ENCODE assay signal across 19 cellular contexts in genomic region chr17:63515426-63515825, GRCh38. TPM values are rescaled to one million over a fixed set of nuclear protein-coding genes. Genes with fewer than 3 reads are reported as not detected.
DNase-seq lines count a peak whose midpoint lies in the region; ATAC-seq and TF ChIP-seq lines count a peak whose summit lies in the region.
"Had no signal": no experiment of that assay in that cellular context is flagged by ENCODE, and none has a peak within 500 bp of the region (broad histone marks: within the 10 kb centered on the region; RNA-seq: fewer than 3 reads in every experiment).

No MANE protein-coding gene starts in this region.

- H3K27me3 ChIP-seq in WERI-Rb-1 (ENCODE audit: insufficient read depth, low read depth, severe bottlenecking) (no peaks in the 10 kb centered on the region), osteoblast (ENCODE audit: insufficient read depth, low read length) (peaks cover 24% of the 10 kb centered on the region)
- H3K27me3 ChIP-seq: BLaER1 had no signal

- no peak overlapping the region for H3K4me3 Mint-ChIP-seq in activated CD8-positive, alpha-beta T cell treated with anti-CD3 and anti-CD28 coated beads, Interleukin-2, amount 10 ng/mL, durations not matched to agents 7 days and 5 days
- H3K4me3 Mint-ChIP-seq in activated CD8-positive, alpha-beta T cell treated with anti-CD3 and anti-CD28 coated beads for 36 hours: no peak overlapping the region
- no peak overlapping the region for H3K4me3 Mint-ChIP-seq in activated naive CD4-positive, alpha-beta T cell treated with anti-CD3 and anti-CD28 coated beads for 36 hours
- H3K4me3 Mint-ChIP-seq: B cell; CD4-positive, alpha-beta T cell; CD8-positive, alpha-beta memory T cell; HFFc6 had no signal

- H3K79me2 ChIP-seq in osteoblast (ENCODE audit: insufficient read depth, low read length): no peaks in the 10 kb centered on the region

- peak overlapping the region; percentile 4 for H3K27ac ChIP-seq in WERI-Rb-1
- H3K27ac ChIP-seq in osteoblast (ENCODE audit: low read depth, low read length): no peak overlapping the region
- H3K27ac ChIP-seq: 22Rv1, BLaER1, C4-2B had no signal

- H3K27me3 Mint-ChIP-seq in activated CD8-positive, alpha-beta T cell treated with anti-CD3 and anti-CD28 coated beads, Interleukin-2, amount 10 ng/mL, durations not matched to agents 7 days and 5 days (ENCODE audit: low read depth): peaks cover 8% of the 10 kb centered on the region
- H3K27me3 Mint-ChIP-seq in activated CD8-positive, alpha-beta T cell treated with anti-CD3 and anti-CD28 coated beads for 36 hours: peaks cover 5% of the 10 kb centered on the region
- peaks cover 3% of the 10 kb centered on the region for H3K27me3 Mint-ChIP-seq in activated naive CD4-positive, alpha-beta T cell treated with anti-CD3 and anti-CD28 coated beads for 36 hours (ENCODE audit: low read depth)

- no peak overlapping the region for H3K4me3 ChIP-seq in WERI-Rb-1 (ENCODE audit: low read depth, low read length)
- no peak overlapping the region for H3K4me3 ChIP-seq in osteoblast (ENCODE audit: insufficient read depth, low read length)
- H3K4me3 ChIP-seq: BLaER1, HAP-1 had no signal

- H3K36me3 ChIP-seq in WERI-Rb-1 (no peaks in the 10 kb centered on the region), osteoblast (ENCODE audit: insufficient read depth, low read length) (no peaks in the 10 kb centered on the region)
- H3K36me3 ChIP-seq: BLaER1, HAP-1 had no signal

- no peaks in the 10 kb centered on the region for H3K9me3 Mint-ChIP-seq in activated CD8-positive, alpha-beta T cell treated with anti-CD3 and anti-CD28 coated beads, Interleukin-2, amount 10 ng/mL, durations not matched to agents 7 days and 5 days (ENCODE audit: insufficient read depth)
- no peaks in the 10 kb centered on the region for H3K9me3 Mint-ChIP-seq in activated CD8-positive, alpha-beta T cell treated with anti-CD3 and anti-CD28 coated beads for 36 hours
- no peaks in the 10 kb centered on the region for H3K9me3 Mint-ChIP-seq in activated naive CD4-positive, alpha-beta T cell treated with anti-CD3 and anti-CD28 coated beads for 36 hours
- H3K9me3 Mint-ChIP-seq: CD4-positive, alpha-beta T cell; CD8-positive, alpha-beta memory T cell; HFFc6 had no signal

- no peaks in the 10 kb centered on the region for H4K20me1 ChIP-seq in osteoblast (ENCODE audit: insufficient read depth, low read length)
- H4K20me1 ChIP-seq: BLaER1 had no signal

- DNase-seq in DMS53 (lab: John Stamatoyannopoulos, UW) (peak; percentile 22), DMS53 treated with DMSO at 0.1 percent for 48 hours (lab: John Stamatoyannopoulos, UW; ENCODE audit: unreplicated experiment) (no peak), WERI-Rb-1 (peak; percentile 62), osteoblast (ENCODE audit: insufficient read length, low spot score, missing footprints) (peak; percentile 50)
- no peak for DNase-seq in activated CD8-positive, alpha-beta T cell treated with anti-CD3 and anti-CD28 coated beads, Interleukin-2, amount 10 ng/mL, durations not matched to agents 7 days and 5 days
- DNase-seq in activated CD8-positive, alpha-beta T cell treated with anti-CD3 and anti-CD28 coated beads for 36 hours: no peak
- DNase-seq in activated naive CD4-positive, alpha-beta T cell treated with anti-CD3 and anti-CD28 coated beads for 36 hours: no peak
- DNase-seq: CD4-positive, alpha-beta T cell; CD8-positive, alpha-beta memory T cell; DMS 273 treated with DMSO at 0.1 percent for 48 hours; DND-41; GOT3; HFFc6 had no signal

- H3K9me3 ChIP-seq in WERI-Rb-1 (ENCODE audit: severe bottlenecking): no peaks in the 10 kb centered on the region
- no peaks in the 10 kb centered on the region for H3K9me3 ChIP-seq in osteoblast (ENCODE audit: low read depth, low read length)
- H3K9me3 ChIP-seq: BLaER1, HAP-1 had no signal

- H3K4me1 ChIP-seq in osteoblast (ENCODE audit: insufficient read depth, low read length): peaks cover 9% of the 10 kb centered on the region
- H3K4me1 ChIP-seq: BLaER1, HAP-1 had no signal

- H2AFZ ChIP-seq in osteoblast (ENCODE audit: low read length): no peak overlapping the region

- H3K36me3 Mint-ChIP-seq in activated CD8-positive, alpha-beta T cell treated with anti-CD3 and anti-CD28 coated beads, Interleukin-2, amount 10 ng/mL, durations not matched to agents 7 days and 5 days (ENCODE audit: low read depth): no peaks in the 10 kb centered on the region
- H3K36me3 Mint-ChIP-seq in activated CD8-positive, alpha-beta T cell treated with anti-CD3 and anti-CD28 coated beads for 36 hours (ENCODE audit: low read depth): no peaks in the 10 kb centered on the region
- no peaks in the 10 kb centered on the region for H3K36me3 Mint-ChIP-seq in activated naive CD4-positive, alpha-beta T cell treated with anti-CD3 and anti-CD28 coated beads for 36 hours (ENCODE audit: low read depth)
- H3K36me3 Mint-ChIP-seq: CD8-positive, alpha-beta memory T cell had no signal

- CTCF ChIA-PET in activated CD8-positive, alpha-beta T cell treated with anti-CD3 and anti-CD28 coated beads, Interleukin-2, amount 10 ng/mL, durations not matched to agents 7 days and 5 days (lab: Charles Lee): interaction anchor here (0.7 to 1.5 kb wide), 2 partner anchors 96 to 109 kb away, joined by 3 to 4 read pairs; no protein-coding TSS in a partner anchor
- CTCF ChIA-PET in activated CD8-positive, alpha-beta T cell treated with anti-CD3 and anti-CD28 coated beads for 36 hours (lab: Charles Lee): interaction anchor here (0.8 to 0.9 kb wide), 2 partner anchors 80 to 90 kb away, joined by 3 read pairs; no protein-coding TSS in a partner anchor
- CTCF ChIA-PET in activated naive CD4-positive, alpha-beta T cell treated with anti-CD3 and anti-CD28 coated beads for 36 hours (lab: Charles Lee): no interaction called here

- intact Hi-C loops in activated CD8-positive, alpha-beta T cell treated with anti-CD3 and anti-CD28 coated beads for 36 hours (cut with micrococcal nuclease): no loop called here
- intact Hi-C loops in activated naive CD4-positive, alpha-beta T cell treated with anti-CD3 and anti-CD28 coated beads for 36 hours (cut with micrococcal nuclease): no loop called here

- ATAC-seq in activated CD8-positive, alpha-beta T cell treated with anti-CD3 and anti-CD28 coated beads, Interleukin-2, amount 10 ng/mL, durations not matched to agents 7 days and 5 days: no peak
- no peak for ATAC-seq in activated CD8-positive, alpha-beta T cell treated with anti-CD3 and anti-CD28 coated beads for 36 hours
- no peak for ATAC-seq in HG03097 (IDR thresholded peaks at IDR 0.05; ENCODE audit: low FRiP score, unreplicated experiment)

- peak overlapping the region; percentile 4 for H3K27ac Mint-ChIP-seq in activated CD8-positive, alpha-beta T cell treated with anti-CD3 and anti-CD28 coated beads, Interleukin-2, amount 10 ng/mL, durations not matched to agents 7 days and 5 days
- no peak overlapping the region for H3K27ac Mint-ChIP-seq in activated CD8-positive, alpha-beta T cell treated with anti-CD3 and anti-CD28 coated beads for 36 hours
- no peak overlapping the region for H3K27ac Mint-ChIP-seq in activated naive CD4-positive, alpha-beta T cell treated with anti-CD3 and anti-CD28 coated beads for 36 hours
- H3K27ac Mint-ChIP-seq: B cell; CD4-positive, alpha-beta T cell; HFFc6 had no signal

- no peak overlapping the region for H3K4me2 ChIP-seq in osteoblast (ENCODE audit: insufficient read depth, low read length)
- H3K4me2 ChIP-seq: BLaER1 had no signal

- TF ChIP-seq CTCF in activated CD8-positive, alpha-beta T cell treated with anti-CD3 and anti-CD28 coated beads for 36 hours (IDR thresholded peaks at IDR 0.05): no peak
- no peak for TF ChIP-seq CTCF in WERI-Rb-1 (IDR thresholded peaks at IDR 0.05; ENCODE audit: low read depth, low read length)
- TF ChIP-seq CTCF in osteoblast (IDR thresholded peaks at IDR 0.05; ENCODE audit: extremely low read depth, low read depth, low read length): no peak

- POLR2A ChIA-PET in activated CD8-positive, alpha-beta T cell treated with anti-CD3 and anti-CD28 coated beads, Interleukin-2, amount 10 ng/mL, durations not matched to agents 7 days and 5 days (lab: Charles Lee): no interaction called here
- POLR2A ChIA-PET in activated CD8-positive, alpha-beta T cell treated with anti-CD3 and anti-CD28 coated beads for 36 hours (lab: Charles Lee): no interaction called here

- H3K4me1 Mint-ChIP-seq in activated CD8-positive, alpha-beta T cell treated with anti-CD3 and anti-CD28 coated beads, Interleukin-2, amount 10 ng/mL, durations not matched to agents 7 days and 5 days (ENCODE audit: low read depth): no peaks in the 10 kb centered on the region
- peaks cover 13% of the 10 kb centered on the region for H3K4me1 Mint-ChIP-seq in activated CD8-positive, alpha-beta T cell treated with anti-CD3 and anti-CD28 coated beads for 36 hours (ENCODE audit: low read depth)
- peaks cover 3% of the 10 kb centered on the region for H3K4me1 Mint-ChIP-seq in activated naive CD4-positive, alpha-beta T cell treated with anti-CD3 and anti-CD28 coated beads for 36 hours (ENCODE audit: low read depth)
- H3K4me1 Mint-ChIP-seq: B cell; CD8-positive, alpha-beta memory T cell had no signal

RNA-seq across cellular contexts. Expression of gene KCNH6, which starts 7.7 kb away (rescaled TPM):
- total RNA-seq in activated CD8-positive, alpha-beta T cell treated with anti-CD3 and anti-CD28 coated beads, Interleukin-2, amount 10 ng/mL, durations not matched to agents 7 days and 5 days: not detected
- not detected for total RNA-seq in activated CD8-positive, alpha-beta T cell treated with anti-CD3 and anti-CD28 coated beads for 36 hours
- not detected in 2 replicates for total RNA-seq in osteoblast
- not detected for total RNA-seq in activated naive CD4-positive, alpha-beta T cell treated with anti-CD3 and anti-CD28 coated beads for 36 hours
- total RNA-seq: B cell; CD4-positive, alpha-beta T cell; CD8-positive, alpha-beta memory T cell; HFFc6 had no signal

RNA-seq across cellular contexts. Expression of gene DCAF7, which starts 34.9 kb away (rescaled TPM):
- total RNA-seq in activated CD8-positive, alpha-beta T cell treated with anti-CD3 and anti-CD28 coated beads, Interleukin-2, amount 10 ng/mL, durations not matched to agents 7 days and 5 days: 100 to 1,000 TPM; 127 TPM
- 100 to 1,000 TPM; 104 to 105 TPM for total RNA-seq in activated CD8-positive, alpha-beta T cell treated with anti-CD3 and anti-CD28 coated beads for 36 hours
- 23.3 and 24.6 TPM in 2 replicates for total RNA-seq in osteoblast
- total RNA-seq in activated naive CD4-positive, alpha-beta T cell treated with anti-CD3 and anti-CD28 coated beads for 36 hours: 100 to 1,000 TPM; 102 to 103 TPM

RNA-seq across cellular contexts. Expression of gene ACE, which starts 38.6 kb away (rescaled TPM):
- total RNA-seq in activated CD8-positive, alpha-beta T cell treated with anti-CD3 and anti-CD28 coated beads, Interleukin-2, amount 10 ng/mL, durations not matched to agents 7 days and 5 days: under 1 TPM in 1 of 2 experiments, not detected in 1; 0.18 TPM
- total RNA-seq in activated CD8-positive, alpha-beta T cell treated with anti-CD3 and anti-CD28 coated beads for 36 hours: under 1 TPM; 0.36 to 0.51 TPM
- 10.1 and 17.7 TPM in 2 replicates for total RNA-seq in osteoblast
- under 1 TPM; 0.12 to 0.50 TPM for total RNA-seq in activated naive CD4-positive, alpha-beta T cell treated with anti-CD3 and anti-CD28 coated beads for 36 hours

Comparison
In these comparisons a context has a peak if more than half of its experiments do, and no peak if none do; other contexts are left out.
1. DNase-seq: peak in DMS53 (single experiment), WERI-Rb-1 (single experiment) and osteoblast (single experiment); none in DMS53 treated with DMSO at 0.1 percent for 48 hours (single experiment), activated CD8-positive, alpha-beta T cell treated with anti-CD3 and anti-CD28 coated beads, Interleukin-2, amount 10 ng/mL, durations not matched to agents 7 days and 5 days (single experiment), activated CD8-positive, alpha-beta T cell treated with anti-CD3 and anti-CD28 coated beads for 36 hours (single experiment) and activated naive CD4-positive, alpha-beta T cell treated with anti-CD3 and anti-CD28 coated beads for 36 hours (single experiment).